Comparison of ENCODE assay signal across 30 cellular contexts in the genomic region with DNA sequence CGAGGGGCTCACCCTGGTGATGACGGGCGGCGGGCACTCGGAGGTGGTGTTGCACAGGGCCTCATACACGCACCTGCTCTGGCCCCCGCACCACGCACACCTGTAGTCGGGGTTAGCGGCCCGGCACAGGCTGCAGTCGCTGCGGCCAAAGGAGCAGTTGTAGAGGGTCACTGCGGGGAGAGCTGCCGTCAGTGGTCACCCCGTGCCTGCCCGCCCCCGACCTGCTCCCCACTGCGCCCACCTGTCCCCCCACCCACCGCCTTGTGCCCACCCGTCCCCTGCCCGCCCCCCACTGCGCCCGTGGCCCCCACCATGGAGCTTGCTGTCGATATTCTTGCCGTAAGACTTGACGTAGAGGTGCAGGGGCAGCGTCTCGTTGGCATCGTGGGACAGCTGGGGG.
"Had no signal": no experiment of that assay in that cellular context is flagged by ENCODE, and none has a peak within 500 bp of the region (broad histone marks: within the 10 kb centered on the region; RNA-seq: fewer than 3 reads in every experiment).

No MANE protein-coding gene starts in this region.

- H3K4me3 ChIP-seq: adrenal gland, breast epithelium, cardiac muscle cell, colonic mucosa, gastroesophageal sphincter, heart right ventricle had no signal

- H3K4me1 ChIP-seq: colonic mucosa had no signal

- FAIRE-seq: endometrium, endothelial cell of umbilical vein had no signal

- H3K9me3 ChIP-seq: adrenal gland, breast epithelium, colonic mucosa, gastroesophageal sphincter, heart right ventricle had no signal

- H3K27me3 ChIP-seq: adrenal gland, breast epithelium, cardiac muscle cell, colonic mucosa, gastroesophageal sphincter, heart right ventricle had no signal

- H3K27ac ChIP-seq: cardiac muscle cell, colonic mucosa, gastroesophageal sphincter, heart right ventricle had no signal

- DNase-seq: activated CD4-positive, alpha-beta memory T cell treated with anti-CD3 and anti-CD28 coated beads for 36 hours; activated CD4-positive, alpha-beta T cell treated with anti-CD3 and anti-CD28 coated beads for 36 hours; activated CD4-positive, alpha-beta T cell treated with anti-CD3 and anti-CD28 coated beads, Interleukin-2, amount 10 ng/mL, durations not matched to agents 24 days and 14 days; activated CD4-positive, CD25-positive, alpha-beta regulatory T cell; activated CD4-positive, CD25-positive, alpha-beta regulatory T cell treated with anti-CD3 and anti-CD28 coated beads, Interleukin-2, amount 50 U/mL, for 72 hours; activated CD8-positive, alpha-beta memory T cell treated with anti-CD3 and anti-CD28 coated beads, Interleukin-2, amount 10 ng/mL, durations not matched to agents 7 days and 5 days; activated CD8-positive, alpha-beta memory T cell treated with anti-CD3 and anti-CD28 coated beads, Interleukin-2, amount 50 U/mL, for 4 hours; activated CD8-positive, alpha-beta T cell treated with anti-CD3 and anti-CD28 coated beads, Interleukin-2, amount 10 ng/mL, durations not matched to agents 7 days and 5 days; activated effector memory CD4-positive, alpha-beta T cell treated with anti-CD3 and anti-CD28 coated beads, Interleukin-2, amount 50 U/mL, for 16 hours; activated naive CD4-positive, alpha-beta T cell treated with anti-CD3 and anti-CD28 coated beads for 36 hours; activated naive CD8-positive, alpha-beta T cell treated with anti-CD3 and anti-CD28 coated beads for 36 hours; activated naive CD8-positive, alpha-beta T cell treated with anti-CD3 and anti-CD28 coated beads, Interleukin-2, amount 50 U/mL, for 24 hours; activated T-cell treated with anti-CD3 and anti-CD28 coated beads, Interleukin-2, amount 50 U/mL, for 1 hour; activated T-cell treated with anti-CD3 and anti-CD28 coated beads, Interleukin-2, amount 50 U/mL, for 48 hours; adrenal gland; amygdala; aorta; central memory CD4-positive, alpha-beta T cell; cerebellar nuclear complex; colonic mucosa; effector CD8-positive, alpha-beta T cell; foreskin melanocyte; heart right ventricle; T-helper 2 cell had no signal

- ATAC-seq: activated CD4-positive, alpha-beta T cell treated with anti-CD3 and anti-CD28 coated beads for 36 hours; activated CD8-positive, alpha-beta memory T cell treated with anti-CD3 and anti-CD28 coated beads, Interleukin-2, amount 10 ng/mL, durations not matched to agents 7 days and 5 days; activated CD8-positive, alpha-beta T cell treated with anti-CD3 and anti-CD28 coated beads, Interleukin-2, amount 10 ng/mL, durations not matched to agents 7 days and 5 days; activated naive CD8-positive, alpha-beta T cell treated with anti-CD3 and anti-CD28 coated beads, Interleukin-2, amount 50 U/mL, for 24 hours; esophagus mucosa; gastroesophageal sphincter; heart right ventricle had no signal
